Comparison of ENCODE assay signal across 11 cellular contexts in the genomic region with DNA sequence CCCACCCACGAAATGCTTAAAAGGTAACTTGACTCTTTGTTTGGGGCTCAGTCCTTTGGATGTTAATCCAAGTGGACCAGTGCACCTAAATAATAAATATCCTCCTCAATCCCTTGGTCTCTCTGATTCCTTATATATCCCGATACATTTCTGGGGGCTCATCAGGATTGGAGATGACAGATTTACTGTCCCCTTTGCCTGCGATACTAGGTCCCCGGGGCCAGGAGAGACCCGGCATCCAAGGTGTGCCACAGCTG. TPM values are rescaled to one million over a fixed set of nuclear protein-coding genes. Genes with fewer than 3 reads are reported as not detected.
DNase-seq lines count a peak whose midpoint lies in the region; TF ChIP-seq lines count a peak whose summit lies in the region.
"Had no signal": no experiment of that assay in that cellular context is flagged by ENCODE, and none has a peak within 500 bp of the region (broad histone marks: within the 10 kb centered on the region; RNA-seq: fewer than 3 reads in every experiment).

No MANE protein-coding gene starts in this region.

- no TSS peak for BruUV-seq in A673 (replicated peaks; lab: Mats Ljungman, UMichigan)

- H3K9ac ChIP-seq in duodenal mucosa (ENCODE audit: low read depth in 1 of 2, low read length in 2 of 2), result peak overlapping the region; percentile 83 to 91

- intact Hi-C loops in A673 (cut with micrococcal nuclease; ENCODE audit: unreplicated experiment) (no loop called here), head of caudate nucleus (cut with DNase I) (loop anchor here (10.0 kb wide), 1 partner anchor 201 kb away; no protein-coding TSS in a partner anchor)
- intact Hi-C loops in activated CD4-positive, alpha-beta memory T cell treated with anti-CD3 and anti-CD28 coated beads for 36 hours (cut with micrococcal nuclease), result loop anchor here (5.0 kb wide), 1 partner anchor 179 kb away; no protein-coding TSS in a partner anchor
- intact Hi-C loops in activated naive CD4-positive, alpha-beta T cell treated with anti-CD3 and anti-CD28 coated beads for 36 hours (cut with micrococcal nuclease), result loop anchor here (2.0 to 10.0 kb wide), 3 partner anchors 126 to 311 kb away; a partner anchor contains a TSS

- H3K4me3 ChIP-seq in A673 (ENCODE audit: low read depth, low read length, poor library complexity, severe bottlenecking) (no peak overlapping the region), duodenal mucosa (ENCODE audit: low read depth in 1 of 2, low read length in 2 of 2) (peak overlapping the region; percentile 72 to 85), neuron (ENCODE audit: low read length) (no peak overlapping the region)

- H3K27me3 ChIP-seq in A673 (replicated peaks; ENCODE audit: insufficient read depth, low read depth, low read length, poor library complexity), result no peaks in the 10 kb centered on the region
- no peaks in the 10 kb centered on the region for H3K27me3 ChIP-seq in duodenal mucosa (ENCODE audit: control insufficient read depth in 1 of 2, insufficient read depth in 2 of 2, low read length in 2 of 2)
- no peaks in the 10 kb centered on the region for H3K27me3 ChIP-seq in neuron (ENCODE audit: insufficient read depth, low read length)

- no peak overlapping the region for H3K4me3 Mint-ChIP-seq in activated CD4-positive, alpha-beta memory T cell treated with anti-CD3 and anti-CD28 coated beads for 36 hours
- no peak overlapping the region for H3K4me3 Mint-ChIP-seq in activated naive CD4-positive, alpha-beta T cell treated with anti-CD3 and anti-CD28 coated beads for 36 hours
- H3K4me3 Mint-ChIP-seq: activated naive CD8-positive, alpha-beta T cell had no signal

- H3K27me3 Mint-ChIP-seq in activated CD4-positive, alpha-beta memory T cell treated with anti-CD3 and anti-CD28 coated beads for 36 hours, result no peaks in the 10 kb centered on the region
- no peaks in the 10 kb centered on the region for H3K27me3 Mint-ChIP-seq in activated naive CD4-positive, alpha-beta T cell treated with anti-CD3 and anti-CD28 coated beads for 36 hours (ENCODE audit: low read depth)
- H3K27me3 Mint-ChIP-seq: activated naive CD8-positive, alpha-beta T cell had no signal

- H3K9me3 Mint-ChIP-seq in activated CD4-positive, alpha-beta memory T cell treated with anti-CD3 and anti-CD28 coated beads for 36 hours, result peaks cover 4% of the 10 kb centered on the region
- no peaks in the 10 kb centered on the region for H3K9me3 Mint-ChIP-seq in activated naive CD4-positive, alpha-beta T cell treated with anti-CD3 and anti-CD28 coated beads for 36 hours

- no peaks in the 10 kb centered on the region for H3K4me1 Mint-ChIP-seq in activated CD4-positive, alpha-beta memory T cell treated with anti-CD3 and anti-CD28 coated beads for 36 hours (ENCODE audit: low read depth)
- H3K4me1 Mint-ChIP-seq in activated naive CD4-positive, alpha-beta T cell treated with anti-CD3 and anti-CD28 coated beads for 36 hours (ENCODE audit: low read depth), result peaks cover 12% of the 10 kb centered on the region

- H3K27ac Mint-ChIP-seq in activated CD4-positive, alpha-beta memory T cell treated with anti-CD3 and anti-CD28 coated beads for 36 hours, result no peak overlapping the region
- no peak overlapping the region for H3K27ac Mint-ChIP-seq in activated naive CD4-positive, alpha-beta T cell treated with anti-CD3 and anti-CD28 coated beads for 36 hours
- H3K27ac Mint-ChIP-seq: activated naive CD8-positive, alpha-beta T cell had no signal

- H3K36me3 ChIP-seq in A673 (ENCODE audit: insufficient read depth, low read length, poor library complexity, severe bottlenecking), result no peaks in the 10 kb centered on the region
- no peaks in the 10 kb centered on the region for H3K36me3 ChIP-seq in KOPT-K1 (ENCODE audit: insufficient read depth, low read length)
- H3K36me3 ChIP-seq in duodenal mucosa (ENCODE audit: control insufficient read depth in 1 of 2, insufficient read depth in 2 of 2, low read length in 2 of 2), result no peaks in the 10 kb centered on the region
- no peaks in the 10 kb centered on the region for H3K36me3 ChIP-seq in neuron (ENCODE audit: insufficient read depth, low read length)

- no peaks in the 10 kb centered on the region for H3K9me3 ChIP-seq in A673 (ENCODE audit: low read depth, low read length, poor library complexity, severe bottlenecking)
- H3K9me3 ChIP-seq in KOPT-K1 (ENCODE audit: insufficient read depth, low read length, poor library complexity, severe bottlenecking), result peaks cover 16% of the 10 kb centered on the region
- no peaks in the 10 kb centered on the region for H3K9me3 ChIP-seq in duodenal mucosa (ENCODE audit: control insufficient read depth in 1 of 2, low read length in 2 of 2)
- no peaks in the 10 kb centered on the region for H3K9me3 ChIP-seq in neuron (ENCODE audit: low read length)

- TF ChIP-seq CTCF in A673 (conservative IDR thresholded peaks at IDR 0.05; ENCODE audit: low read depth, low read length), result no peak

- peak overlapping the region; percentile 97 for H2AFZ ChIP-seq in neuron (ENCODE audit: low read depth, low read length)

- peaks cover 4% of the 10 kb centered on the region for H3K36me3 Mint-ChIP-seq in activated CD4-positive, alpha-beta memory T cell treated with anti-CD3 and anti-CD28 coated beads for 36 hours
- H3K36me3 Mint-ChIP-seq in activated naive CD4-positive, alpha-beta T cell treated with anti-CD3 and anti-CD28 coated beads for 36 hours (ENCODE audit: low read depth), result no peaks in the 10 kb centered on the region

- CTCF ChIA-PET in A673 (lab: Charles Lee), result no interaction called here
- CTCF ChIA-PET in activated CD4-positive, alpha-beta memory T cell treated with anti-CD3 and anti-CD28 coated beads for 36 hours (lab: Charles Lee), result no interaction called here
- CTCF ChIA-PET in activated naive CD4-positive, alpha-beta T cell treated with anti-CD3 and anti-CD28 coated beads for 36 hours (lab: Charles Lee), result interaction anchor here (0.6 kb wide), 1 partner anchor 81 kb away, joined by 3 read pairs; no protein-coding TSS in a partner anchor

- peaks cover 28% of the 10 kb centered on the region for H3K4me1 ChIP-seq in A673 (ENCODE audit: insufficient read depth, low read length, poor library complexity, severe bottlenecking)
- peaks cover 20 to 35% of the 10 kb centered on the region in 2 donors for H3K4me1 ChIP-seq in duodenal mucosa (ENCODE audit: control insufficient read depth in 1 of 2, insufficient read depth in 2 of 2, low read length in 2 of 2)
- peaks cover 21% of the 10 kb centered on the region for H3K4me1 ChIP-seq in neuron (ENCODE audit: insufficient read depth, low read length)

- POLR2A ChIA-PET in A673 (lab: Charles Lee; ENCODE audit: low non-redundant PET), result no interaction called here
- POLR2A ChIA-PET in activated CD4-positive, alpha-beta memory T cell treated with anti-CD3 and anti-CD28 coated beads for 36 hours (lab: Charles Lee), result no interaction called here

- H3K27ac ChIP-seq in A673 (ENCODE audit: low read depth, low read length, poor library complexity, severe bottlenecking), result peak overlapping the region; percentile 69
- peak overlapping the region; percentile 85 for H3K27ac ChIP-seq in KOPT-K1 (ENCODE audit: low read depth, low read length, poor library complexity, severe bottlenecking)
- H3K27ac ChIP-seq in duodenal mucosa (ENCODE audit: low read depth, low read length), result peak overlapping the region; percentile 82

- DNase-seq in A673 (ENCODE audit: low spot score), result no peak
- DNase-seq in activated CD4-positive, alpha-beta memory T cell treated with anti-CD3 and anti-CD28 coated beads for 36 hours, result no peak
- DNase-seq in occipital lobe (lab: John Stamatoyannopoulos, UW), result no peak
- no peak for DNase-seq in head of caudate nucleus
- no peak for DNase-seq in activated naive CD4-positive, alpha-beta T cell treated with anti-CD3 and anti-CD28 coated beads for 36 hours
- DNase-seq: Caco-2, NCI-H1694 had no signal

RNA-seq across cellular contexts. Expression of a gene that starts 26.2 kb away (rescaled TPM):
- 0.17 TPM in 1 of 2 replicates, not detected in the other for total RNA-seq in A673 (2021)
- under 1 TPM; 0.29 to 0.33 TPM for total RNA-seq in activated CD4-positive, alpha-beta memory T cell treated with anti-CD3 and anti-CD28 coated beads for 36 hours
- not detected for total RNA-seq in occipital lobe
- total RNA-seq in activated naive CD4-positive, alpha-beta T cell treated with anti-CD3 and anti-CD28 coated beads for 36 hours, result under 1 TPM; 0.35 to 0.50 TPM

RNA-seq across cellular contexts. Expression of a gene that starts 46.0 kb away (rescaled TPM):
- not detected in 2 replicates for total RNA-seq in A673 (2021)
- total RNA-seq in activated CD4-positive, alpha-beta memory T cell treated with anti-CD3 and anti-CD28 coated beads for 36 hours, result not detected
- total RNA-seq in occipital lobe, result not detected
- not detected for total RNA-seq in activated naive CD4-positive, alpha-beta T cell treated with anti-CD3 and anti-CD28 coated beads for 36 hours
- total RNA-seq: Caco-2 had no signal

RNA-seq across cellular contexts. Expression of a gene that starts 55.9 kb away (rescaled TPM):
- total RNA-seq in A673 (2021) (0.02 and 0.31 TPM in 2 replicates), occipital lobe (0.16 TPM)
- total RNA-seq in activated CD4-positive, alpha-beta memory T cell treated with anti-CD3 and anti-CD28 coated beads for 36 hours, result under 1 TPM; 0.22 to 0.26 TPM
- under 1 TPM in 1 of 2 experiments, not detected in 1; 0.81 TPM for total RNA-seq in activated naive CD4-positive, alpha-beta T cell treated with anti-CD3 and anti-CD28 coated beads for 36 hours

RNA-seq across cellular contexts. Expression of a gene that starts 56.8 kb away (rescaled TPM):
- total RNA-seq in A673 (2021), result not detected in 2 replicates
- total RNA-seq in activated CD4-positive, alpha-beta memory T cell treated with anti-CD3 and anti-CD28 coated beads for 36 hours, result not detected
- 2.2 TPM for total RNA-seq in occipital lobe
- not detected for total RNA-seq in activated naive CD4-positive, alpha-beta T cell treated with anti-CD3 and anti-CD28 coated beads for 36 hours
- total RNA-seq: Caco-2 had no signal

Comparison
In these comparisons a context has a peak if more than half of its experiments do, and no peak if none do; other contexts are left out.
1. H3K4me3 ChIP-seq: peak in duodenal mucosa (2 of 2); none in A673 (single experiment) and neuron (single experiment).
2. Peak in every context shown above with its lines, with median percentiles within 50 percentile points of each other: H3K27ac ChIP-seq.